ENCODE assay signal across 1 cellular context in the genomic region with DNA sequence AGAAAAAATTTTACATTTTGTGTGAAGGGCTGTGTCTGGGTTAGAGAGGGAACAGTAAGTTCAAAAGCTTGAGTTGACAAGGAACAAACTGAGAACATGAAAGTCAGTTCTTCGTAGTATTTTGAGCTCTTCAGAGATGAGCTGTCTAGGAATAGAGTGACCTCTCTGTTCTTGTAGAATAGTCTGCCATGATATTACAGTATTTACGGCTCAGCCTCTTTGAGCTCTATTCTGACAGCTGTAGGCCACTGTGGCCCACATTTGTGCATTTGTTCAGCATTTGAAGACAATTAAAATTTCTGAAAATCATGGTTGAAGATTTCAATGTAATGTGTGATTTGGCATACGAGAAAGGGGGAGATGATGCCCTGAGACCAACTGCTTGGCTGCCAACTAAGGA.
TF ChIP-seq lines count a peak whose summit lies in the region.

No MANE protein-coding gene starts in this region.

TF ChIP-seq in HepG2, 621 proteins besides CTCF, POLR2A, EP300 and RAD21 (continued from another document):
- TF ChIP-seq, protein P1, sequence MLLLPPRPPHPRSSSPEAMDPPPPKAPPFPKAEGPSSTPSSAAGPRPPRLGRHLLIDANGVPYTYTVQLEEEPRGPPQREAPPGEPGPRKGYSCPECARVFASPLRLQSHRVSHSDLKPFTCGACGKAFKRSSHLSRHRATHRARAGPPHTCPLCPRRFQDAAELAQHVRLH (CRISPR knock-in tag; IDR thresholded peaks at IDR 0.05; ENCODE audit: borderline replicate concordance, low read depth): no peak
- TF ChIP-seq XBP1 (CRISPR knock-in tag; IDR thresholded peaks at IDR 0.05) (no peak), RBFOX2 (IDR thresholded peaks at IDR 0.05; ENCODE audit: low read depth, low read length) (0 out of 2 replicates have a peak, but pooled peaks have one; percentile 27)
- TF ChIP-seq, protein P2, sequence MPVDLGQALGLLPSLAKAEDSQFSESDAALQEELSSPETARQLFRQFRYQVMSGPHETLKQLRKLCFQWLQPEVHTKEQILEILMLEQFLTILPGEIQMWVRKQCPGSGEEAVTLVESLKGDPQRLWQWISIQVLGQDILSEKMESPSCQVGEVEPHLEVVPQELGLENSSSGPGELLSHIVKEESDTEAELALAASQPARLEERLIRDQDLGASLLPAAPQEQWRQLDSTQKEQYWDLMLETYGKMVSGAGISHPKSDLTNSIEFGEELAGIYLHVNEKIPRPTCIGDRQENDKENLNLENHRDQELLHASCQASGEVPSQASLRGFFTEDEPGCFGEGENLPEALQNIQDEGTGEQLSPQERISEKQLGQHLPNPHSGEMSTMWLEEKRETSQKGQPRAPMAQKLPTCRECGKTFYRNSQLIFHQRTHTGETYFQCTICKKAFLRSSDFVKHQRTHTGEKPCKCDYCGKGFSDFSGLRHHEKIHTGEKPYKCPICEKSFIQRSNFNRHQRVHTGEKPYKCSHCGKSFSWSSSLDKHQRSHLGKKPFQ (CRISPR knock-in tag; IDR thresholded peaks at IDR 0.05; ENCODE audit: insufficient replicate concordance): no peak
- TF ChIP-seq, protein P3, sequence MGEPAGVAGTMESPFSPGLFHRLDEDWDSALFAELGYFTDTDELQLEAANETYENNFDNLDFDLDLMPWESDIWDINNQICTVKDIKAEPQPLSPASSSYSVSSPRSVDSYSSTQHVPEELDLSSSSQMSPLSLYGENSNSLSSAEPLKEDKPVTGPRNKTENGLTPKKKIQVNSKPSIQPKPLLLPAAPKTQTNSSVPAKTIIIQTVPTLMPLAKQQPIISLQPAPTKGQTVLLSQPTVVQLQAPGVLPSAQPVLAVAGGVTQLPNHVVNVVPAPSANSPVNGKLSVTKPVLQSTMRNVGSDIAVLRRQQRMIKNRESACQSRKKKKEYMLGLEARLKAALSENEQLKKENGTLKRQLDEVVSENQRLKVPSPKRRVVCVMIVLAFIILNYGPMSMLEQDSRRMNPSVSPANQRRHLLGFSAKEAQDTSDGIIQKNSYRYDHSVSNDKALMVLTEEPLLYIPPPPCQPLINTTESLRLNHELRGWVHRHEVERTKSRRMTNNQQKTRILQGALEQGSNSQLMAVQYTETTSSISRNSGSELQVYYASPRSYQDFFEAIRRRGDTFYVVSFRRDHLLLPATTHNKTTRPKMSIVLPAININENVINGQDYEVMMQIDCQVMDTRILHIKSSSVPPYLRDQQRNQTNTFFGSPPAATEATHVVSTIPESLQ (CRISPR knock-in tag; conservative IDR thresholded peaks at IDR 0.05): no peak
- TF ChIP-seq, protein P4, sequence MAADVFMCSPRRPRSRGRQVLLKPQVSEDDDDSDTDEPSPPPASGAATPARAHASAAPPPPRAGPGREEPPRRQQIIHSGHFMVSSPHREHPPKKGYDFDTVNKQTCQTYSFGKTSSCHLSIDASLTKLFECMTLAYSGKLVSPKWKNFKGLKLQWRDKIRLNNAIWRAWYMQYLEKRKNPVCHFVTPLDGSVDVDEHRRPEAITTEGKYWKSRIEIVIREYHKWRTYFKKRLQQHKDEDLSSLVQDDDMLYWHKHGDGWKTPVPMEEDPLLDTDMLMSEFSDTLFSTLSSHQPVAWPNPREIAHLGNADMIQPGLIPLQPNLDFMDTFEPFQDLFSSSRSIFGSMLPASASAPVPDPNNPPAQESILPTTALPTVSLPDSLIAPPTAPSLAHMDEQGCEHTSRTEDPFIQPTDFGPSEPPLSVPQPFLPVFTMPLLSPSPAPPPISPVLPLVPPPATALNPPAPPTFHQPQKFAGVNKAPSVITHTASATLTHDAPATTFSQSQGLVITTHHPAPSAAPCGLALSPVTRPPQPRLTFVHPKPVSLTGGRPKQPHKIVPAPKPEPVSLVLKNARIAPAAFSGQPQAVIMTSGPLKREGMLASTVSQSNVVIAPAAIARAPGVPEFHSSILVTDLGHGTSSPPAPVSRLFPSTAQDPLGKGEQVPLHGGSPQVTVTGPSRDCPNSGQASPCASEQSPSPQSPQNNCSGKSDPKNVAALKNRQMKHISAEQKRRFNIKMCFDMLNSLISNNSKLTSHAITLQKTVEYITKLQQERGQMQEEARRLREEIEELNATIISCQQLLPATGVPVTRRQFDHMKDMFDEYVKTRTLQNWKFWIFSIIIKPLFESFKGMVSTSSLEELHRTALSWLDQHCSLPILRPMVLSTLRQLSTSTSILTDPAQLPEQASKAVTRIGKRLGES (CRISPR knock-in tag; IDR thresholded peaks at IDR 0.05; ENCODE audit: borderline replicate concordance): no peak
- TF ChIP-seq, protein P5, sequence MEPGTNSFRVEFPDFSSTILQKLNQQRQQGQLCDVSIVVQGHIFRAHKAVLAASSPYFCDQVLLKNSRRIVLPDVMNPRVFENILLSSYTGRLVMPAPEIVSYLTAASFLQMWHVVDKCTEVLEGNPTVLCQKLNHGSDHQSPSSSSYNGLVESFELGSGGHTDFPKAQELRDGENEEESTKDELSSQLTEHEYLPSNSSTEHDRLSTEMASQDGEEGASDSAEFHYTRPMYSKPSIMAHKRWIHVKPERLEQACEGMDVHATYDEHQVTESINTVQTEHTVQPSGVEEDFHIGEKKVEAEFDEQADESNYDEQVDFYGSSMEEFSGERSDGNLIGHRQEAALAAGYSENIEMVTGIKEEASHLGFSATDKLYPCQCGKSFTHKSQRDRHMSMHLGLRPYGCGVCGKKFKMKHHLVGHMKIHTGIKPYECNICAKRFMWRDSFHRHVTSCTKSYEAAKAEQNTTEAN (CRISPR knock-in tag; conservative IDR thresholded peaks at IDR 0.05): no peak
- TF ChIP-seq, protein P6, sequence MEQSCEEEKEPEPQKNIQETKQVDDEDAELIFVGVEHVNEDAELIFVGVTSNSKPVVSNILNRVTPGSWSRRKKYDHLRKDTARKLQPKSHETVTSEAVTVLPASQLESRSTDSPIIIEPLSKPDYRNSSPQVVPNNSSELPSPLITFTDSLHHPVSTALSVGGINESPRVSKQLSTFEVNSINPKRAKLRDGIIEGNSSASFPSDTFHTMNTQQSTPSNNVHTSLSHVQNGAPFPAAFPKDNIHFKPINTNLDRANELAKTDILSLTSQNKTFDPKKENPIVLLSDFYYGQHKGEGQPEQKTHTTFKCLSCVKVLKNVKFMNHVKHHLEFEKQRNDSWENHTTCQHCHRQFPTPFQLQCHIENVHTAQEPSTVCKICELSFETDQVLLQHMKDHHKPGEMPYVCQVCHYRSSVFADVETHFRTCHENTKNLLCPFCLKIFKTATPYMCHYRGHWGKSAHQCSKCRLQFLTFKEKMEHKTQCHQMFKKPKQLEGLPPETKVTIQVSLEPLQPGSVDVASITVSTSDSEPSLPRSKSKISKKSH (CRISPR knock-in tag; IDR thresholded peaks at IDR 0.05; ENCODE audit: borderline replicate concordance): no peak
